In genomic region chr2:183232161-183232865, GRCh38 we compare ENCODE assay signal across 23 cellular contexts.
A peak's percentile ranks its signal among the peaks of the same experiment; 100 is the strongest.
DNase-seq lines count a peak whose midpoint lies in the region; ATAC-seq, FAIRE-seq and TF ChIP-seq lines count a peak whose summit lies in the region.
"Had no signal": no experiment of that assay in that cellular context is flagged by ENCODE, and none has a peak within 500 bp of the region (broad histone marks: within the 10 kb centered on the region; RNA-seq: fewer than 3 reads in every experiment).

No MANE protein-coding gene starts in this region.

- H3K36me3 ChIP-seq in GM23248 (ENCODE audit: low read depth) (no peaks in the 10 kb centered on the region), K562 (ENCODE audit: control insufficient read depth, insufficient read depth, low read length) (no peaks in the 10 kb centered on the region), mesenchymal stem cell (ENCODE audit: control insufficient read depth in 1 of 2, insufficient read depth in 2 of 2, low read depth in 1 of 2, low read length in 2 of 2) (no peaks in the 10 kb centered on the region)
- H3K36me3 ChIP-seq: SJCRH30 had no signal

- DNase-seq in GM23248 (peak; percentile 3), K562 (ENCODE audit: extremely low read depth in 1 of 4, low spot score in 3 of 4) (no peak), fibroblast of pulmonary artery (ENCODE audit: low read depth) (peak; percentile 31), mesenchymal stem cell (peak; percentile 4), SKM-1 treated with dmso at 0.1 percent for 144 hours (lab: John Stamatoyannopoulos, UW; ENCODE audit: unreplicated experiment) (no peak), right cardiac atrium (no peak), T1000 (lab: John Stamatoyannopoulos, UW) (no peak)
- DNase-seq: ACHN, DND-41, H7, HFFc6, Kasumi-1, MM.1S, NCI-H1092 treated with DMSO at 0.1 percent for 48 hours, NCI-H146, NCI-H2029 treated with DMSO at 0.1 percent for 48 hours, NCI-H2171, NCI-H446, NCI-H526 treated with DMSO at 0.1 percent for 48 hours, SJCRH30 had no signal

- no peak for TF ChIP-seq POLR2A in K562 (conservative IDR thresholded peaks at IDR 0.05)

- 13 to 14% methylated on average over 1 of the region's 1 CpG for WGBS in GM23248 (ENCODE audit: low coverage in 1 of 2, low lambda C conversion rate in 2 of 2, missing lambda C conversion rate in 2 of 2), 2 experiments
- 10% methylated on average over 1 of the region's 1 CpG for WGBS in K562 (ENCODE audit: insufficient coverage, low coverage, missing lambda C conversion rate)
- WGBS in mesenchymal stem cell = 100% methylated on average over 1 of the region's 1 CpG
- 82% methylated on average over 1 of the region's 1 CpG for WGBS in right cardiac atrium

- no peaks in the 10 kb centered on the region for H3K79me1 ChIP-seq in mesenchymal stem cell (replicated peaks; ENCODE audit: low read length, poor library complexity, severe bottlenecking)

- H4K20me1 ChIP-seq in GM23248 (ENCODE audit: insufficient read depth) (no peaks in the 10 kb centered on the region), K562 (replicated peaks; ENCODE audit: control insufficient read depth, insufficient read depth, low read length) (no peaks in the 10 kb centered on the region)

- no peak overlapping the region for H3K9ac ChIP-seq in GM23248
- H3K9ac ChIP-seq in K562 (ENCODE audit: insufficient read depth in 1 of 2, low read depth in 2 of 2, low read length in 2 of 2) = no peak overlapping the region
- no peak overlapping the region for H3K9ac ChIP-seq in mesenchymal stem cell (ENCODE audit: low read length)

- H3K18ac ChIP-seq in mesenchymal stem cell (ENCODE audit: low read depth in 1 of 2, low read length in 2 of 2) = no peak overlapping the region

- TF ChIP-seq RAD21 in K562 (CRISPR knock-in tag; conservative IDR thresholded peaks at IDR 0.05 in 1 of 2, IDR thresholded peaks at IDR 0.05 in 1 of 2) = no peak

- POLR2A ChIA-PET in K562 (lab: Yijun Ruan, JAX) = interaction anchor here (0.8 to 1.2 kb wide), 2 partner anchors 14 to 17 kb away, joined by 3 read pairs; no protein-coding TSS in a partner anchor

- H2AK5ac ChIP-seq in mesenchymal stem cell (ENCODE audit: low read length, severe bottlenecking) = no peak overlapping the region

- no peaks in the 10 kb centered on the region for H3K9me1 ChIP-seq in K562 (ENCODE audit: control insufficient read depth, insufficient read depth, low read length)

- H2BK5ac ChIP-seq in mesenchymal stem cell (ENCODE audit: low read depth, low read length, poor library complexity, severe bottlenecking) = no peak overlapping the region

- no peak overlapping the region for H3K14ac ChIP-seq in mesenchymal stem cell (ENCODE audit: low read length in 2 of 2)

- no peak overlapping the region for H2BK12ac ChIP-seq in mesenchymal stem cell (ENCODE audit: low read length in 2 of 2)

- H3K9me2 ChIP-seq in GM23248 (ENCODE audit: insufficient read depth) = no peaks in the 10 kb centered on the region

- H4K8ac ChIP-seq in mesenchymal stem cell (ENCODE audit: low read length) = no peak overlapping the region

- no peak overlapping the region for H2BK15ac ChIP-seq in mesenchymal stem cell (ENCODE audit: low read depth, poor library complexity, severe bottlenecking)

- H3K4me2 ChIP-seq in GM23248 (ENCODE audit: unreplicated experiment) (no peak overlapping the region), K562 (ENCODE audit: insufficient read depth, low read length) (no peak overlapping the region), mesenchymal stem cell (ENCODE audit: low read length, poor library complexity, severe bottlenecking) (no peak overlapping the region)

- H3K23ac ChIP-seq in mesenchymal stem cell (ENCODE audit: low read length in 2 of 2) = no peak overlapping the region

- H3K4me1 ChIP-seq in GM23248 (ENCODE audit: insufficient read depth) (no peaks in the 10 kb centered on the region), K562 (replicated peaks in 1 of 2; ENCODE audit: control insufficient read depth in 2 of 2, insufficient read depth in 2 of 2, low read length in 2 of 2) (no peaks in the 10 kb centered on the region), mesenchymal stem cell (ENCODE audit: control insufficient read depth, insufficient read depth, low read depth, low read length) (no peaks in the 10 kb centered on the region), right cardiac atrium (ENCODE audit: control insufficient read depth, insufficient read depth, low read length) (no peaks in the 10 kb centered on the region)
- H3K4me1 ChIP-seq: SJCRH30 had no signal

- H3K27ac ChIP-seq in GM23248 (no peak overlapping the region), K562 (ENCODE audit: extremely low read depth, low read depth, low read length) (no peak overlapping the region), mesenchymal stem cell (ENCODE audit: low read length, poor library complexity, severe bottlenecking) (no peak overlapping the region), right cardiac atrium (ENCODE audit: low read length) (no peak overlapping the region)
- H3K27ac ChIP-seq: HL-60, SJCRH30 had no signal

- H3K9me3 ChIP-seq in GM23248 (ENCODE audit: low read depth) = no peaks in the 10 kb centered on the region
- no peaks in the 10 kb centered on the region for H3K9me3 ChIP-seq in K562 (replicated peaks; ENCODE audit: control insufficient read depth, insufficient read depth, low read depth, low read length)
- H3K9me3 ChIP-seq in mesenchymal stem cell (ENCODE audit: control insufficient read depth, low read length) = no peaks in the 10 kb centered on the region
- H3K9me3 ChIP-seq in right cardiac atrium (ENCODE audit: control insufficient read depth, low read length) = no peaks in the 10 kb centered on the region
- H3K9me3 ChIP-seq: SJCRH30 had no signal

- H3K4ac ChIP-seq in mesenchymal stem cell (ENCODE audit: low read depth in 1 of 2, low read length in 2 of 2) = no peak overlapping the region

- H3K79me2 ChIP-seq in GM23248 (ENCODE audit: insufficient read depth) = no peaks in the 10 kb centered on the region
- H3K79me2 ChIP-seq in K562 (ENCODE audit: control insufficient read depth, insufficient read depth, low read length) = no peaks in the 10 kb centered on the region

- H3K4me3 ChIP-seq in GM23248 (no peak overlapping the region), K562 (no peak overlapping the region), fibroblast of pulmonary artery (replicated peaks; ENCODE audit: low read depth, low read length) (no peak overlapping the region), mesenchymal stem cell (ENCODE audit: insufficient read depth in 1 of 2, low read depth in 1 of 2, low read length in 2 of 2) (no peak overlapping the region), right cardiac atrium (ENCODE audit: low read length) (no peak overlapping the region)
- H3K4me3 ChIP-seq: SJCRH30 had no signal

- CTCF ChIA-PET in K562 (lab: Yijun Ruan, JAX; ENCODE audit: low intra/inter-chr PET ratio) = no interaction called here

- BruUV-seq in K562 (replicated peaks; lab: Mats Ljungman, UMichigan) = no TSS peak

- TF ChIP-seq EP300 in K562 (IDR thresholded peaks at IDR 0.05; ENCODE audit: low read length) = no peak

- H3K27me3 ChIP-seq in GM23248 (replicated peaks; ENCODE audit: insufficient read depth) (no peaks in the 10 kb centered on the region), K562 (ENCODE audit: control insufficient read depth in 2 of 2, insufficient read depth in 2 of 2, low read length in 2 of 2) (no peaks in the 10 kb centered on the region), mesenchymal stem cell (ENCODE audit: control insufficient read depth in 1 of 2, insufficient read depth in 1 of 2, low read length in 2 of 2) (no peaks in the 10 kb centered on the region), right cardiac atrium (ENCODE audit: control insufficient read depth, insufficient read depth) (no peaks in the 10 kb centered on the region)
- H3K27me3 ChIP-seq: SJCRH30 had no signal

- no peak for ATAC-seq in K562
- no peak for ATAC-seq in GM18868 (IDR thresholded peaks at IDR 0.05; ENCODE audit: unreplicated experiment)
- ATAC-seq in right cardiac atrium = no peak
- ATAC-seq: Panc1 had no signal

- in situ Hi-C loops in GM23248 (cut with MboI) = no loop called here
- in situ Hi-C loops in K562 (cut with MboI) = no loop called here

- H2AFZ ChIP-seq in GM23248 (no peak overlapping the region), K562 (ENCODE audit: low read depth, low read length) (no peak overlapping the region), mesenchymal stem cell (ENCODE audit: low read depth, low read length) (no peak overlapping the region)

- no peak overlapping the region for H2BK120ac ChIP-seq in mesenchymal stem cell (ENCODE audit: low read depth, low read length)

- no peak overlapping the region for H4K91ac ChIP-seq in mesenchymal stem cell (ENCODE audit: low read length)

- intact Hi-C loops in K562 (cut with micrococcal nuclease) = no loop called here
- intact Hi-C loops in right cardiac atrium (cut with DNase I) = no loop called here

- H3F3A ChIP-seq in GM23248 (ENCODE audit: insufficient read depth) = no peaks in the 10 kb centered on the region

- no peak for FAIRE-seq in K562 (lab: Jason Lieb, UNC)

- no peak for TF ChIP-seq CTCF in K562 (IDR thresholded peaks at IDR 0.05 in 2 of 3, conservative IDR thresholded peaks at IDR 0.05 in 1 of 3; ENCODE audit: insufficient read depth in 2 of 3, low read depth in 1 of 3, low read length in 3 of 3)
- TF ChIP-seq CTCF in fibroblast of pulmonary artery (IDR thresholded peaks at IDR 0.05; ENCODE audit: low read length, missing control alignments) = no peak

TF ChIP-seq in K562, 482 proteins besides CTCF, POLR2A, EP300 and RAD21 (continues in another document):
- no peak for TF ChIP-seq ZNF717 (CRISPR knock-in tag; IDR thresholded peaks at IDR 0.05)
- no peak for TF ChIP-seq SUPT5H (IDR thresholded peaks at IDR 0.05)

Comparison
In these comparisons a context has a peak if more than half of its experiments do, and no peak if none do; other contexts are left out.
1. DNase-seq: peak in GM23248 (single experiment), fibroblast of pulmonary artery (single experiment) and mesenchymal stem cell (single experiment); none in K562 (0 of 4), SKM-1 treated with dmso at 0.1 percent for 144 hours (single experiment), right cardiac atrium (0 of 3) and T1000 (single experiment).